ENCODE assay signal across 8 cellular contexts in the genomic region with DNA sequence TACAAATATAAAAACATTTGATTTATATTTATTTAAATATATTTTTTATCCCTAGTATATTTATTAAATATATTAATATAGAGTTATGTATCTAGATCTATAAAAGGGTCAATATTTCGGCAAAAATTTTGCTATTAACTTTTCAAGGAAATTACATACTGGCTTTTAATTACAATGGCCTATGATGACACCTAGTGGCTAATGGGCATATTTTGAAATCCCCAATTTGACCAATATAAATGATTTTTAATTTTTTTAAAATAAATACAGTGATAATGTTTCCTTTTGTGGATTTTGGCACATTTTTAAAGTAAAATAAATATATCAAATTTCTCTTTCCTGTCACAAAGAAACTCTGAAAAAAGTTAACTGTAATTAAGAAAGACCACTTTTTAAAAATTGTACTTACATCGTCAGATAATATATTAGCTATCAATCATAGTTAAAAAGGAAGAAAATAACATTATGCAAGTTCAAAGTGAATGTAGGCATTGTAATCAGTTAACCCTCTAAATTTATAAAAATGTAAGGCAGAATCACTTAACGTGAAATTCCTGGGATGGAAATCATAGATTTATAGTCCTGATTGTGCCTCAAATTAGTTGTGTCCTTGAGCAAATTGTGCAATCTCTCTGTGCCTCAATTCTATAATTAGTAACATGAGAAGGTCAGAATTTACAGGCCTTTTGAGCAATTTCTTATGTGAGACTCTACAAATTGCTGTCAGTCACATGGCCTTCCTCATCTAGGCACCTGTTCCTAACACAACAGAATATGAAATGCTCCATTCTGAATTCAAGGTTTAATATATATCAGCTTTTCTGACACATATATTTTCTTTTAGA. TPM values are rescaled to one million over a fixed set of nuclear protein-coding genes. Genes with fewer than 3 reads are reported as not detected.
DNase-seq lines count a peak whose midpoint lies in the region; ATAC-seq, FAIRE-seq and TF ChIP-seq lines count a peak whose summit lies in the region.

No MANE protein-coding gene starts in this region.

- no peaks in the 10 kb centered on the region for H3K79me2 ChIP-seq in endothelial cell of umbilical vein (ENCODE audit: control insufficient read depth, insufficient read depth, low read length)
- H3K79me2 ChIP-seq in smooth muscle cell (ENCODE audit: low read depth), result no peaks in the 10 kb centered on the region

- H3K36me3 ChIP-seq in endothelial cell of umbilical vein (ENCODE audit: control insufficient read depth in 2 of 2, extremely low read depth in 1 of 2, insufficient read depth in 2 of 2, low read length in 2 of 2) (no peaks in the 10 kb centered on the region), smooth muscle cell (ENCODE audit: low read depth) (no peaks in the 10 kb centered on the region)

- H2AFZ ChIP-seq in endothelial cell of umbilical vein (ENCODE audit: low read depth, low read length) (no peak overlapping the region), smooth muscle cell (ENCODE audit: low read depth) (no peak overlapping the region)

- no peak for ATAC-seq in GM18505 (IDR thresholded peaks at IDR 0.05; ENCODE audit: unreplicated experiment)
- no peak for ATAC-seq in GM19452 (IDR thresholded peaks at IDR 0.05; ENCODE audit: unreplicated experiment)

- DNase-seq in NCI-H748 (lab: John Stamatoyannopoulos, UW; ENCODE audit: unreplicated experiment), result peak; percentile 58
- no peak for DNase-seq in NCI-H748 treated with DMSO at 0.1 percent for 48 hours (lab: John Stamatoyannopoulos, UW)
- peak; percentile 12 for DNase-seq in NOMO-1 treated with dmso at 0.1 percent for 144 hours (lab: John Stamatoyannopoulos, UW; ENCODE audit: unreplicated experiment)
- DNase-seq in endothelial cell of umbilical vein (ENCODE audit: low read depth, low spot score), result peak; percentile 43
- DNase-seq in smooth muscle cell (lab: John Stamatoyannopoulos, UW; ENCODE audit: unreplicated experiment), result no peak
- no peak for DNase-seq in activated naive CD4-positive, alpha-beta T cell treated with Interleukin-2 at 50 U/mL for 16 hours

- TF ChIP-seq CTCF in endothelial cell of umbilical vein (IDR thresholded peaks at IDR 0.05; ENCODE audit: extremely low read depth in 1 of 2, insufficient read depth in 1 of 2, low read depth in 1 of 2, low read length in 2 of 2), result peak; percentile 15 to 29
- peak; percentile 71 for TF ChIP-seq CTCF in smooth muscle cell (IDR thresholded peaks at IDR 0.05; ENCODE audit: borderline replicate concordance, insufficient read depth, poor library complexity, severe bottlenecking)

- TF ChIP-seq POLR2A in endothelial cell of umbilical vein (IDR thresholded peaks at IDR 0.05; ENCODE audit: low read depth, low read length) (no peak), GM18505 (IDR thresholded peaks at IDR 0.05; ENCODE audit: borderline replicate concordance, extremely low read depth, insufficient read depth, insufficient read length) (no peak)

- no peak overlapping the region for H3K9ac ChIP-seq in endothelial cell of umbilical vein (replicated peaks; ENCODE audit: extremely low read depth, insufficient read depth, low read length)
- H3K9ac ChIP-seq in smooth muscle cell (ENCODE audit: low read depth), result no peak overlapping the region

- H3K4me2 ChIP-seq in endothelial cell of umbilical vein (ENCODE audit: insufficient read depth, low read length) (no peak overlapping the region), smooth muscle cell (no peak overlapping the region)

- CTCF ChIA-PET in endothelial cell of umbilical vein (lab: Charles Lee), result interaction anchor here (0.8 to 7.9 kb wide), 20 partner anchors 9 to 422 kb away, joined by 3 to 283 read pairs (median 4); no protein-coding TSS in a partner anchor

- no peaks in the 10 kb centered on the region for H3F3A ChIP-seq in smooth muscle cell (ENCODE audit: low read depth)

- H3K4me3 ChIP-seq in endothelial cell of umbilical vein (replicated peaks in 1 of 3; ENCODE audit: insufficient read depth in 1 of 3, low read depth in 1 of 3, low read length in 3 of 3) (no peak overlapping the region), smooth muscle cell (no peak overlapping the region)

- H3K4me1 ChIP-seq in endothelial cell of umbilical vein (ENCODE audit: control insufficient read depth, extremely low read depth, insufficient read depth, low read length) (no peaks in the 10 kb centered on the region), smooth muscle cell (ENCODE audit: low read depth) (no peaks in the 10 kb centered on the region)

- no peaks in the 10 kb centered on the region for H3K27me3 ChIP-seq in endothelial cell of umbilical vein (ENCODE audit: control insufficient read depth in 2 of 2, insufficient read depth in 2 of 2, low read length in 2 of 2)
- no peaks in the 10 kb centered on the region for H3K27me3 ChIP-seq in smooth muscle cell (ENCODE audit: low read depth)

- no TSS peak for BruUV-seq in endothelial cell of umbilical vein (replicated peaks; lab: Mats Ljungman, UMichigan)

- H3K9me3 ChIP-seq in endothelial cell of umbilical vein (replicated peaks; ENCODE audit: control insufficient read depth, insufficient read depth, low read length), result no peaks in the 10 kb centered on the region
- no peaks in the 10 kb centered on the region for H3K9me3 ChIP-seq in smooth muscle cell (replicated peaks; ENCODE audit: low read depth)

- FAIRE-seq in endothelial cell of umbilical vein (lab: Jason Lieb, UNC), result no peak

- H3K27ac ChIP-seq in endothelial cell of umbilical vein (ENCODE audit: insufficient read depth, low read depth, low read length), result no peak overlapping the region
- H3K27ac ChIP-seq in smooth muscle cell (ENCODE audit: low read depth), result no peak overlapping the region

- H4K20me1 ChIP-seq in endothelial cell of umbilical vein (replicated peaks; ENCODE audit: control insufficient read depth, extremely low read depth, insufficient read depth, low read length), result no peaks in the 10 kb centered on the region
- H4K20me1 ChIP-seq in smooth muscle cell (ENCODE audit: low read depth), result no peaks in the 10 kb centered on the region

- no peaks in the 10 kb centered on the region for H3K9me1 ChIP-seq in endothelial cell of umbilical vein (replicated peaks; ENCODE audit: control insufficient read depth, extremely low read depth, insufficient read depth, low read length)

- dilution Hi-C loops in endothelial cell of umbilical vein (cut with MboI; ENCODE audit: extremely low pct_ligation_motif_present, low sequenced_read_pairs), result no loop called here

- 73% methylated on average over 3 of the region's 3 CpGs for WGBS in smooth muscle cell (ENCODE audit: low lambda C conversion rate)

- intact Hi-C loops in endothelial cell of umbilical vein (cut with micrococcal nuclease), result loop anchor here (1.0 to 2.0 kb wide), 4 partner anchors 104 to 408 kb away; no protein-coding TSS in a partner anchor

- POLR2A ChIA-PET in endothelial cell of umbilical vein (lab: Charles Lee), result no interaction called here

TF ChIP-seq in endothelial cell of umbilical vein, 7 proteins besides CTCF, POLR2A, EP300 and RAD21:
- TF ChIP-seq JUN (IDR thresholded peaks at IDR 0.05; ENCODE audit: borderline replicate concordance, insufficient read depth, insufficient read length, low read depth) (no peak), EZH2 (IDR thresholded peaks at IDR 0.05; ENCODE audit: borderline replicate concordance, low read depth, low read length, severe bottlenecking) (no peak)

RNA-seq across cellular contexts. Expression of a gene that starts 25.6 kb away (rescaled TPM):
- total RNA-seq in endothelial cell of umbilical vein (not detected in 2 replicates), smooth muscle cell (1.3 TPM in 1 of 2 replicates, not detected in the other)
- polyA plus RNA-seq in endothelial cell of umbilical vein (not detected in 2 replicates), smooth muscle cell (0.27 and 0.45 TPM in 2 replicates)
- not detected in 2 replicates for polyA plus RNA-seq in endothelial cell of umbilical vein (2011; cell fraction: cytosol; rRNA removed)
- polyA plus RNA-seq in endothelial cell of umbilical vein (2011; cell fraction: nucleus; rRNA removed), result not detected in 2 replicates
- not detected in 2 replicates for polyA plus RNA-seq in endothelial cell of umbilical vein (2012)
- polyA minus RNA-seq in endothelial cell of umbilical vein, result not detected in 2 replicates
- polyA minus RNA-seq in endothelial cell of umbilical vein (2011; cell fraction: cytosol; rRNA and poly(A)+ RNA removed), result not detected
- polyA minus RNA-seq in endothelial cell of umbilical vein (2011; cell fraction: nucleus; rRNA and poly(A)+ RNA removed), result not detected in 2 replicates

RNA-seq across cellular contexts. Expression of a gene that starts 34.8 kb away (rescaled TPM):
- total RNA-seq in endothelial cell of umbilical vein (not detected in 2 replicates), smooth muscle cell (224 and 333 TPM in 2 replicates)
- polyA plus RNA-seq in endothelial cell of umbilical vein (not detected in 2 replicates), smooth muscle cell (88.7 and 119 TPM in 2 replicates)
- polyA plus RNA-seq in endothelial cell of umbilical vein (2011; cell fraction: cytosol; rRNA removed), result not detected in 2 replicates
- polyA plus RNA-seq in endothelial cell of umbilical vein (2011; cell fraction: nucleus; rRNA removed), result not detected in 2 replicates
- polyA plus RNA-seq in endothelial cell of umbilical vein (2012), result not detected in 2 replicates
- polyA minus RNA-seq in endothelial cell of umbilical vein, result not detected in 2 replicates
- not detected for polyA minus RNA-seq in endothelial cell of umbilical vein (2011; cell fraction: cytosol; rRNA and poly(A)+ RNA removed)
- polyA minus RNA-seq in endothelial cell of umbilical vein (2011; cell fraction: nucleus; rRNA and poly(A)+ RNA removed), result not detected in 2 replicates

Comparison
In these comparisons a context has a peak if more than half of its experiments do, and no peak if none do; other contexts are left out.
1. DNase-seq: peak in NCI-H748 (single experiment), NOMO-1 treated with dmso at 0.1 percent for 144 hours (single experiment) and endothelial cell of umbilical vein (single experiment); none in NCI-H748 treated with DMSO at 0.1 percent for 48 hours (single experiment), smooth muscle cell (single experiment) and activated naive CD4-positive, alpha-beta T cell treated with Interleukin-2 at 50 U/mL for 16 hours (single experiment).
2. RNA of a gene that starts 34.8 kb away (total RNA-seq): 224 to 333 TPM in smooth muscle cell; not detected in endothelial cell of umbilical vein; every median in the first group is over 100 times any median in the second.